Comparison of ENCODE assay signal across 19 cellular contexts in the genomic region with DNA sequence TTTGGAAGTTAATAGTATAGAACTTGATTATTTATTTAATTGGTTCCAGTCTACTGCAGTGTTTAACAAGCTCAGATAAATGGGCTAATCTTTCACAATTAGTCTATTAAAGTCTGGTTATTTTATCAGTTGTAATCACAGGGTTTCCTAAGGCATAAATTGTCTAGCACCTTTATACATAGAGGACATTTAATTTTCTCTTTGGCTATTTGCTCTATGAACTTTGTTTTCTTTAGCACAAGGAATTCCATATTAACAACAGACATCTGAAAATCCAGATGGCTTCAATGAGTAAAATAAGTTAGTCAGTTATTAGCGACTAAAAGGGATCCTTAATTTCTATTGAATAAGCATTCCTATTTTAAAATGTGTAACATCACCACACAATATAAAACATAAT.
"Had no signal": no experiment of that assay in that cellular context is flagged by ENCODE, and none has a peak within 500 bp of the region (broad histone marks: within the 10 kb centered on the region; RNA-seq: fewer than 3 reads in every experiment).

No MANE protein-coding gene starts in this region.

- ATAC-seq: psoas muscle; right cardiac atrium; right lobe of liver; stimulated activated effector memory CD8-positive, alpha-beta T cell treated with anti-CD3 and anti-CD28 coated beads, Interleukin-12 subunit alpha, Interleukin-12 subunit beta, amount 100 ng/mL, for 72 hours; stimulated activated naive B cell treated with anti-CD40 and anti-IgM and Interleukin-4, amounts not matched to agents 10 μg/mL and 1 μg/mL and 100 μg/mL, for 72 hours had no signal

- DNase-seq: occipital lobe; ovary; posterior cingulate gyrus; psoas muscle; right cardiac atrium; right lobe of liver; sigmoid colon; small intestine; stimulated activated CD4-positive, alpha-beta T cell treated with anti-CD3 and anti-CD28 coated beads, Interleukin-15, amount 100 ng/mL, for 24 hours; stimulated activated CD4-positive, alpha-beta T cell treated with anti-CD3 and anti-CD28 coated beads, Interleukin-2, amount 100 ng/mL, for 24 hours; stimulated activated CD4-positive, alpha-beta T cell treated with anti-CD3 and anti-CD28 coated beads, Interleukin-2, amount 100 ng/mL, for 48 hours; stimulated activated CD4-positive, alpha-beta T cell treated with anti-CD3 and anti-CD28 coated beads, Interleukin-4, amount 100 ng/mL, for 24 hours; stimulated activated naive B cell treated with anti-CD40 and anti-IgM and Interleukin-4, amounts not matched to agents 10 μg/mL and 1 μg/mL and 100 μg/mL, for 72 hours; stimulated activated naive CD4-positive, alpha-beta T cell treated with Interleukin-2 at 50 U/mL for 16 hours; stomach; thyroid gland; trophoblast cell; upper lobe of left lung had no signal
